Comparison of ENCODE assay signal across 1 cellular context in the genomic region with DNA sequence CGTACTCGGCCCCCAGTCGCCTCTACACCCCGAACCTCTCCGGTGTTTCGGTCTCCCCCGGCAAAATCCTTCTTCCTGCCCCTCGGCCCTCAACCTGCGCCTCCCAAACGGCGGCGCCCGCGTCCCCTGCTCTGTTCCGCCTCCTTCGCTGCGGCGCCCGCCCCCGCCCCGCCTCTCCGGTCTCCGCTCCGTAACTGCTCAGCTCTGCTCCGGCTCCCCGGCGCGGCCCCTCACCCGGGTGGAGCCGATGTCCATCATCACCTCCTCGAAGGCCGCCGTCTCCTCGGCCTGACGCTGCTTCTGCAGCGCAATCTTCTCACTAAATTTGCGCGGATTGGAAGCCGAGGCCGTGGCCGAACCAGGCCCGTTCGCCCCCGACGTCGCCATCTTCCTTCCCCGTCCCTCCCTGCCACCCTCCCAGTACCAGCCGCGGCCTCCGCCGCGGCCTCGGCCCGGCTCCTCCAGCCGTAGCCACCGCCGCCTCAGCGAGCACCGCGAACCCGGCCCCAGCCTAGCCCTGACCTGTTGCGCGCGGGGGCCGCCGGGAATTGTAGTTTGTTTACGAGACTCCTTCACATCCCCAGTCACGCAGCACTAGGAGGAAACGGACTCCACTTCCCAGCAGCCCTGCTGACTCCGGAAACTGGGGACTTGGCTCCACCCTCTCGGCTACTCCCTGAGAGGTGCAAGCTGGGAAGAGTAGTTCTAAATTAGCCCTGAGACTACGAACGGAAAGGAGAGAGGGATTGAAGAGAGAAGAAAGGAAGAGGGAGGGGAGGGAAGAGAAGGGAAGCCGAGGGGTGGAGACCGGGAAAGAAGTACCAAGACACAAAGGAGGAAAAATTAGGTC.
TF ChIP-seq lines count a peak whose summit lies in the region.

Gene CRTC2, minus strand, starts transcription at position 502 of the 850 bp plus-strand sequence. Its CDS starts 115 bp downstream, at position 387.

TF ChIP-seq in HepG2, 621 proteins besides CTCF, POLR2A, EP300 and RAD21 (continued from another document and continues in another):
- TF ChIP-seq, protein P1, sequence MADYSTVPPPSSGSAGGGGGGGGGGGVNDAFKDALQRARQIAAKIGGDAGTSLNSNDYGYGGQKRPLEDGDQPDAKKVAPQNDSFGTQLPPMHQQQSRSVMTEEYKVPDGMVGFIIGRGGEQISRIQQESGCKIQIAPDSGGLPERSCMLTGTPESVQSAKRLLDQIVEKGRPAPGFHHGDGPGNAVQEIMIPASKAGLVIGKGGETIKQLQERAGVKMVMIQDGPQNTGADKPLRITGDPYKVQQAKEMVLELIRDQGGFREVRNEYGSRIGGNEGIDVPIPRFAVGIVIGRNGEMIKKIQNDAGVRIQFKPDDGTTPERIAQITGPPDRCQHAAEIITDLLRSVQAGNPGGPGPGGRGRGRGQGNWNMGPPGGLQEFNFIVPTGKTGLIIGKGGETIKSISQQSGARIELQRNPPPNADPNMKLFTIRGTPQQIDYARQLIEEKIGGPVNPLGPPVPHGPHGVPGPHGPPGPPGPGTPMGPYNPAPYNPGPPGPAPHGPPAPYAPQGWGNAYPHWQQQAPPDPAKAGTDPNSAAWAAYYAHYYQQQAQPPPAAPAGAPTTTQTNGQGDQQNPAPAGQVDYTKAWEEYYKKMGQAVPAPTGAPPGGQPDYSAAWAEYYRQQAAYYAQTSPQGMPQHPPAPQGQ (CRISPR knock-in tag; IDR thresholded peaks at IDR 0.05; ENCODE audit: borderline replicate concordance): 0 out of 2 replicates have a peak, but pooled peaks have one; percentile 20
- TF ChIP-seq, protein P2, sequence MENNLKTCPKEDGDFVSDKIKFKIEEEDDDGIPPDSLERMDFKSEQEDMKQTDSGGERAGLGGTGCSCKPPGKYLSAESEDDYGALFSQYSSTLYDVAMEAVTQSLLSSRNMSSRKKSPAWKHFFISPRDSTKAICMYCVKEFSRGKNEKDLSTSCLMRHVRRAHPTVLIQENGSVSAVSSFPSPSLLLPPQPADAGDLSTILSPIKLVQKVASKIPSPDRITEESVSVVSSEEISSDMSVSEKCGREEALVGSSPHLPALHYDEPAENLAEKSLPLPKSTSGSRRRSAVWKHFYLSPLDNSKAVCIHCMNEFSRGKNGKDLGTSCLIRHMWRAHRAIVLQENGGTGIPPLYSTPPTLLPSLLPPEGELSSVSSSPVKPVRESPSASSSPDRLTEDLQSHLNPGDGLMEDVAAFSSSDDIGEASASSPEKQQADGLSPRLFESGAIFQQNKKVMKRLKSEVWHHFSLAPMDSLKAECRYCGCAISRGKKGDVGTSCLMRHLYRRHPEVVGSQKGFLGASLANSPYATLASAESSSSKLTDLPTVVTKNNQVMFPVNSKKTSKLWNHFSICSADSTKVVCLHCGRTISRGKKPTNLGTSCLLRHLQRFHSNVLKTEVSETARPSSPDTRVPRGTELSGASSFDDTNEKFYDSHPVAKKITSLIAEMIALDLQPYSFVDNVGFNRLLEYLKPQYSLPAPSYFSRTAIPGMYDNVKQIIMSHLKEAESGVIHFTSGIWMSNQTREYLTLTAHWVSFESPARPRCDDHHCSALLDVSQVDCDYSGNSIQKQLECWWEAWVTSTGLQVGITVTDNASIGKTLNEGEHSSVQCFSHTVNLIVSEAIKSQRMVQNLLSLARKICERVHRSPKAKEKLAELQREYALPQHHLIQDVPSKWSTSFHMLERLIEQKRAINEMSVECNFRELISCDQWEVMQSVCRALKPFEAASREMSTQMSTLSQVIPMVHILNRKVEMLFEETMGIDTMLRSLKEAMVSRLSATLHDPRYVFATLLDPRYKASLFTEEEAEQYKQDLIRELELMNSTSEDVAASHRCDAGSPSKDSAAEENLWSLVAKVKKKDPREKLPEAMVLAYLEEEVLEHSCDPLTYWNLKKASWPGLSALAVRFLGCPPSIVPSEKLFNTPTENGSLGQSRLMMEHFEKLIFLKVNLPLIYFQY (CRISPR knock-in tag; IDR thresholded peaks at IDR 0.05; ENCODE audit: borderline replicate concordance): no peak
- TF ChIP-seq PBX3 (CRISPR knock-in tag; IDR thresholded peaks at IDR 0.05; ENCODE audit: borderline replicate concordance) (no peak), ZNF737 (CRISPR knock-in tag; IDR thresholded peaks at IDR 0.05; ENCODE audit: borderline replicate concordance) (no peak), CBX5 (CRISPR knock-in tag; IDR thresholded peaks at IDR 0.05; ENCODE audit: borderline replicate concordance) (no peak), ZNF749 (CRISPR knock-in tag; IDR thresholded peaks at IDR 0.05; ENCODE audit: borderline replicate concordance) (no peak), YEATS4 (CRISPR knock-in tag; IDR thresholded peaks at IDR 0.05; ENCODE audit: borderline replicate concordance) (peak; percentile 80; the same call in 1 of the 2 replicates), TSC22D2 (CRISPR knock-in tag; IDR thresholded peaks at IDR 0.05; ENCODE audit: borderline replicate concordance) (no peak), ZNF564 (CRISPR knock-in tag; IDR thresholded peaks at IDR 0.05) (peak; percentile 79), ZNF709 (CRISPR knock-in tag; IDR thresholded peaks at IDR 0.05) (peak; percentile 65; the same call in 1 of the 2 replicates), KLF16 (CRISPR knock-in tag; IDR thresholded peaks at IDR 0.05) (peak in 1 of 2 experiments; percentile 75; a peak in 2 of 4 replicates), PPARG (CRISPR knock-in tag; conservative IDR thresholded peaks at IDR 0.05) (no peak; the same call in 1 of the 2 replicates), DDIT3 (CRISPR knock-in tag; IDR thresholded peaks at IDR 0.05) (no peak), SYNCRIP (IDR thresholded peaks at IDR 0.05; ENCODE audit: insufficient read depth, low read depth, low read length) (no peak), HINFP (CRISPR knock-in tag; IDR thresholded peaks at IDR 0.05; ENCODE audit: low read depth) (no peak), GLI4 (CRISPR knock-in tag; IDR thresholded peaks at IDR 0.05; ENCODE audit: borderline replicate concordance) (no peak), JDP2 (CRISPR knock-in tag; IDR thresholded peaks at IDR 0.05; ENCODE audit: borderline replicate concordance) (no peak), HOXA7 (CRISPR knock-in tag; IDR thresholded peaks at IDR 0.05) (no peak), FOXP1 (IDR thresholded peaks at IDR 0.05) (0 out of 2 replicates have a peak, but pooled peaks have one; percentile 20), FOXP1 (CRISPR knock-in tag; IDR thresholded peaks at IDR 0.05) (no peak), ZSCAN29 (CRISPR knock-in tag; conservative IDR thresholded peaks at IDR 0.05) (no peak), POLR2AphosphoS5 (IDR thresholded peaks at IDR 0.05; ENCODE audit: low read depth, low read length) (peak; percentile 71), ZNF569 (CRISPR knock-in tag; IDR thresholded peaks at IDR 0.05; ENCODE audit: borderline replicate concordance) (no peak), ZNF207 (IDR thresholded peaks at IDR 0.05; ENCODE audit: borderline replicate concordance) (no peak), MAZ (IDR thresholded peaks at IDR 0.05; ENCODE audit: borderline replicate concordance, low read depth, low read length) (no peak), MAZ (CRISPR knock-in tag; IDR thresholded peaks at IDR 0.05; ENCODE audit: low read depth) (peak; percentile 75), SSRP1 (CRISPR knock-in tag; IDR thresholded peaks at IDR 0.05) (no peak), ZNF501 (CRISPR knock-in tag; IDR thresholded peaks at IDR 0.05) (peak; percentile 65; the same call in 1 of the 2 replicates)
- TF ChIP-seq, protein P3, sequence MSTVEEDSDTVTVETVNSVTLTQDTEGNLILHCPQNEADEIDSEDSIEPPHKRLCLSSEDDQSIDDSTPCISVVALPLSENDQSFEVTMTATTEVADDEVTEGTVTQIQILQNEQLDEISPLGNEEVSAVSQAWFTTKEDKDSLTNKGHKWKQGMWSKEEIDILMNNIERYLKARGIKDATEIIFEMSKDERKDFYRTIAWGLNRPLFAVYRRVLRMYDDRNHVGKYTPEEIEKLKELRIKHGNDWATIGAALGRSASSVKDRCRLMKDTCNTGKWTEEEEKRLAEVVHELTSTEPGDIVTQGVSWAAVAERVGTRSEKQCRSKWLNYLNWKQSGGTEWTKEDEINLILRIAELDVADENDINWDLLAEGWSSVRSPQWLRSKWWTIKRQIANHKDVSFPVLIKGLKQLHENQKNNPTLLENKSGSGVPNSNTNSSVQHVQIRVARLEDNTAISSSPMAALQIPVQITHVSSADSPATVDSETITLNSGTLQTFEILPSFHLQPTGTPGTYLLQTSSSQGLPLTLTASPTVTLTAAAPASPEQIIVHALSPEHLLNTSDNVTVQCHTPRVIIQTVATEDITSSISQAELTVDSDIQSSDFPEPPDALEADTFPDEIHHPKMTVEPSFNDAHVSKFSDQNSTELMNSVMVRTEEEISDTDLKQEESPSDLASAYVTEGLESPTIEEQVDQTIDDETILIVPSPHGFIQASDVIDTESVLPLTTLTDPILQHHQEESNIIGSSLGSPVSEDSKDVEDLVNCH (CRISPR knock-in tag; IDR thresholded peaks at IDR 0.05): no peak
- TF ChIP-seq, protein P4, sequence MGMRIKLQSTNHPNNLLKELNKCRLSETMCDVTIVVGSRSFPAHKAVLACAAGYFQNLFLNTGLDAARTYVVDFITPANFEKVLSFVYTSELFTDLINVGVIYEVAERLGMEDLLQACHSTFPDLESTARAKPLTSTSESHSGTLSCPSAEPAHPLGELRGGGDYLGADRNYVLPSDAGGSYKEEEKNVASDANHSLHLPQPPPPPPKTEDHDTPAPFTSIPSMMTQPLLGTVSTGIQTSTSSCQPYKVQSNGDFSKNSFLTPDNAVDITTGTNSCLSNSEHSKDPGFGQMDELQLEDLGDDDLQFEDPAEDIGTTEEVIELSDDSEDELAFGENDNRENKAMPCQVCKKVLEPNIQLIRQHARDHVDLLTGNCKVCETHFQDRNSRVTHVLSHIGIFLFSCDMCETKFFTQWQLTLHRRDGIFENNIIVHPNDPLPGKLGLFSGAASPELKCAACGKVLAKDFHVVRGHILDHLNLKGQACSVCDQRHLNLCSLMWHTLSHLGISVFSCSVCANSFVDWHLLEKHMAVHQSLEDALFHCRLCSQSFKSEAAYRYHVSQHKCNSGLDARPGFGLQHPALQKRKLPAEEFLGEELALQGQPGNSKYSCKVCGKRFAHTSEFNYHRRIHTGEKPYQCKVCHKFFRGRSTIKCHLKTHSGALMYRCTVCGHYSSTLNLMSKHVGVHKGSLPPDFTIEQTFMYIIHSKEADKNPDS (CRISPR knock-in tag; IDR thresholded peaks at IDR 0.05): no peak
- TF ChIP-seq, protein P5, sequence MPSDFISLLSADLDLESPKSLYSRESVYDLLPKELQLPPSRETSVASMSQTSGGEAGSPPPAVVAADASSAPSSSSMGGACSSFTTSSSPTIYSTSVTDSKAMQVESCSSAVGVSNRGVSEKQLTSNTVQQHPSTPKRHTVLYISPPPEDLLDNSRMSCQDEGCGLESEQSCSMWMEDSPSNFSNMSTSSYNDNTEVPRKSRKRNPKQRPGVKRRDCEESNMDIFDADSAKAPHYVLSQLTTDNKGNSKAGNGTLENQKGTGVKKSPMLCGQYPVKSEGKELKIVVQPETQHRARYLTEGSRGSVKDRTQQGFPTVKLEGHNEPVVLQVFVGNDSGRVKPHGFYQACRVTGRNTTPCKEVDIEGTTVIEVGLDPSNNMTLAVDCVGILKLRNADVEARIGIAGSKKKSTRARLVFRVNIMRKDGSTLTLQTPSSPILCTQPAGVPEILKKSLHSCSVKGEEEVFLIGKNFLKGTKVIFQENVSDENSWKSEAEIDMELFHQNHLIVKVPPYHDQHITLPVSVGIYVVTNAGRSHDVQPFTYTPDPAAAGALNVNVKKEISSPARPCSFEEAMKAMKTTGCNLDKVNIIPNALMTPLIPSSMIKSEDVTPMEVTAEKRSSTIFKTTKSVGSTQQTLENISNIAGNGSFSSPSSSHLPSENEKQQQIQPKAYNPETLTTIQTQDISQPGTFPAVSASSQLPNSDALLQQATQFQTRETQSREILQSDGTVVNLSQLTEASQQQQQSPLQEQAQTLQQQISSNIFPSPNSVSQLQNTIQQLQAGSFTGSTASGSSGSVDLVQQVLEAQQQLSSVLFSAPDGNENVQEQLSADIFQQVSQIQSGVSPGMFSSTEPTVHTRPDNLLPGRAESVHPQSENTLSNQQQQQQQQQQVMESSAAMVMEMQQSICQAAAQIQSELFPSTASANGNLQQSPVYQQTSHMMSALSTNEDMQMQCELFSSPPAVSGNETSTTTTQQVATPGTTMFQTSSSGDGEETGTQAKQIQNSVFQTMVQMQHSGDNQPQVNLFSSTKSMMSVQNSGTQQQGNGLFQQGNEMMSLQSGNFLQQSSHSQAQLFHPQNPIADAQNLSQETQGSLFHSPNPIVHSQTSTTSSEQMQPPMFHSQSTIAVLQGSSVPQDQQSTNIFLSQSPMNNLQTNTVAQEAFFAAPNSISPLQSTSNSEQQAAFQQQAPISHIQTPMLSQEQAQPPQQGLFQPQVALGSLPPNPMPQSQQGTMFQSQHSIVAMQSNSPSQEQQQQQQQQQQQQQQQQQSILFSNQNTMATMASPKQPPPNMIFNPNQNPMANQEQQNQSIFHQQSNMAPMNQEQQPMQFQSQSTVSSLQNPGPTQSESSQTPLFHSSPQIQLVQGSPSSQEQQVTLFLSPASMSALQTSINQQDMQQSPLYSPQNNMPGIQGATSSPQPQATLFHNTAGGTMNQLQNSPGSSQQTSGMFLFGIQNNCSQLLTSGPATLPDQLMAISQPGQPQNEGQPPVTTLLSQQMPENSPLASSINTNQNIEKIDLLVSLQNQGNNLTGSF (CRISPR knock-in tag; IDR thresholded peaks at IDR 0.05): peak; percentile 44; the same call in 1 of the 2 replicates
- TF ChIP-seq, protein P6, sequence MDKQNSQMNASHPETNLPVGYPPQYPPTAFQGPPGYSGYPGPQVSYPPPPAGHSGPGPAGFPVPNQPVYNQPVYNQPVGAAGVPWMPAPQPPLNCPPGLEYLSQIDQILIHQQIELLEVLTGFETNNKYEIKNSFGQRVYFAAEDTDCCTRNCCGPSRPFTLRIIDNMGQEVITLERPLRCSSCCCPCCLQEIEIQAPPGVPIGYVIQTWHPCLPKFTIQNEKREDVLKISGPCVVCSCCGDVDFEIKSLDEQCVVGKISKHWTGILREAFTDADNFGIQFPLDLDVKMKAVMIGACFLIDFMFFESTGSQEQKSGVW (CRISPR knock-in tag; IDR thresholded peaks at IDR 0.05; ENCODE audit: borderline replicate concordance): no peak
